8 cellular contexts compared by ENCODE assay signal in genomic region chr11:16001899-16002426, GRCh38.
DNase-seq lines count a peak whose midpoint lies in the region; ATAC-seq and TF ChIP-seq lines count a peak whose summit lies in the region.

No MANE protein-coding gene starts in this region.

- no peaks in the 10 kb centered on the region for H3K27me3 ChIP-seq in fibroblast of lung (ENCODE audit: control insufficient read depth, insufficient read depth, low read length)
- no peaks in the 10 kb centered on the region for H3K27me3 ChIP-seq in gastroesophageal sphincter

- H3K4me3 ChIP-seq in fibroblast of lung (replicated peaks in 1 of 4; ENCODE audit: control extremely low read depth in 1 of 4, insufficient read depth in 1 of 4, low read depth in 3 of 4, low read length in 4 of 4) (peak overlapping the region in 3 of 4 experiments; percentile 15 to 23 (median 23)), gastroesophageal sphincter (no peak overlapping the region)

- H3K4me2 ChIP-seq in fibroblast of lung (ENCODE audit: extremely low read depth, insufficient read depth, low read length), result peak overlapping the region; percentile 94

- no peak for TF ChIP-seq POLR2A in gastroesophageal sphincter (IDR thresholded peaks at IDR 0.05)

- no peaks in the 10 kb centered on the region for H4K20me1 ChIP-seq in fibroblast of lung (ENCODE audit: control insufficient read depth, extremely low read depth, insufficient read depth, low read length)

- H3K79me2 ChIP-seq in fibroblast of lung (ENCODE audit: control insufficient read depth, insufficient read depth, low read length), result no peaks in the 10 kb centered on the region

- H3K36me3 ChIP-seq in fibroblast of lung (ENCODE audit: control insufficient read depth, insufficient read depth, low read length) (no peaks in the 10 kb centered on the region), gastroesophageal sphincter (no peaks in the 10 kb centered on the region)

- H3K27ac ChIP-seq in fibroblast of lung (ENCODE audit: insufficient read depth, low read length) (peak overlapping the region; percentile 65), gastroesophageal sphincter (no peak overlapping the region)

- no peak for TF ChIP-seq CTCF in fibroblast of lung (conservative IDR thresholded peaks at IDR 0.05 in 1 of 2, IDR thresholded peaks at IDR 0.05 in 1 of 2; ENCODE audit: low read depth in 1 of 2, low read length in 2 of 2)
- no peak for TF ChIP-seq CTCF in gastroesophageal sphincter (IDR thresholded peaks at IDR 0.05)

- H3K4me1 ChIP-seq in fibroblast of lung (ENCODE audit: control insufficient read depth, extremely low read depth, insufficient read depth, low read length) (peaks cover 5% of the 10 kb centered on the region), gastroesophageal sphincter (peaks cover 0 to 11% (median 0%) of the 10 kb centered on the region in 3 donors)

- no peak overlapping the region for H3K9ac ChIP-seq in fibroblast of lung (ENCODE audit: insufficient read depth, low read length)

- H2AFZ ChIP-seq in fibroblast of lung (ENCODE audit: low read length), result peak overlapping the region; percentile 49

- TF ChIP-seq EP300 in gastroesophageal sphincter (IDR thresholded peaks at IDR 0.05), result no peak

- no peak for ATAC-seq in gastroesophageal sphincter

- H3K9me3 ChIP-seq in fibroblast of lung (ENCODE audit: control insufficient read depth, insufficient read depth, low read depth, low read length), result no peaks in the 10 kb centered on the region
- no peaks in the 10 kb centered on the region for H3K9me3 ChIP-seq in gastroesophageal sphincter

- 62 to 68% methylated on average over 4 of the region's 4 CpGs for WGBS in gastroesophageal sphincter (ENCODE audit: low coverage in 1 of 2), 2 donors

- DNase-seq in AG08396 (ENCODE audit: low spot score) (peak; percentile 35), HS-27A (ENCODE audit: low read depth) (peak; percentile 35), NOMO-1 treated with dmso at 0.1 percent for 144 hours (lab: John Stamatoyannopoulos, UW; ENCODE audit: unreplicated experiment) (peak; percentile 6), fibroblast of lung (ENCODE audit: low read depth in 2 of 2) (peak; percentile 98), smooth muscle cell of the brain vasculature (ENCODE audit: low read depth, low spot score) (peak; percentile 49), NAMALWA (ENCODE audit: low spot score) (no peak)
- no peak for DNase-seq in NK-92 treated with Interleukin-12 subunit alpha and Interleukin-12 subunit beta, amount 100 ng/mL, for 24 hours (lab: John Stamatoyannopoulos, UW)

Comparison
In these comparisons a context has a peak if more than half of its experiments do, and no peak if none do; other contexts are left out.
1. DNase-seq: peak in AG08396 (single experiment), HS-27A (single experiment), NOMO-1 treated with dmso at 0.1 percent for 144 hours (single experiment), fibroblast of lung (2 of 2) and smooth muscle cell of the brain vasculature (single experiment); none in NAMALWA (single experiment) and NK-92 treated with Interleukin-12 subunit alpha and Interleukin-12 subunit beta, amount 100 ng/mL, for 24 hours (single experiment).
2. H3K4me3 ChIP-seq: peak in fibroblast of lung (3 of 4); none in gastroesophageal sphincter (0 of 2).